In genomic region chr12:123047892-123048291, GRCh38 we compare ENCODE assay signal across 7 cellular contexts.
A peak's percentile ranks its signal among the peaks of the same experiment; 100 is the strongest.
DNase-seq lines count a peak whose midpoint lies in the region; ATAC-seq and TF ChIP-seq lines count a peak whose summit lies in the region.
"Not testable (repeated sequence)": the region's sequence is repeated elsewhere in the genome, so short reads cannot be mapped to it uniquely, and the experiment has no call there.

No MANE protein-coding gene starts in this region.

- H2AFZ ChIP-seq in mesenchymal stem cell (ENCODE audit: low read depth, low read length): not testable (repeated sequence)

- H3K79me1 ChIP-seq in mesenchymal stem cell (replicated peaks; ENCODE audit: low read length, poor library complexity, severe bottlenecking): peaks cover 18% of the 10 kb centered on the region

- not testable (repeated sequence) for TF ChIP-seq RAD21 in Ishikawa (IDR thresholded peaks at IDR 0.05; ENCODE audit: low read depth)

- H3K27me3 ChIP-seq in mesenchymal stem cell (ENCODE audit: control insufficient read depth in 1 of 2, insufficient read depth in 1 of 2, low read length in 2 of 2): not testable (repeated sequence)

- H2BK120ac ChIP-seq in mesenchymal stem cell (ENCODE audit: low read depth, low read length): not testable (repeated sequence)

- peak overlapping the region; percentile 57 for H3K27ac Mint-ChIP-seq in activated CD8-positive, alpha-beta T cell treated with anti-CD3 and anti-CD28 coated beads for 36 hours
- peak overlapping the region; percentile 31 for H3K27ac Mint-ChIP-seq in activated naive CD8-positive, alpha-beta T cell treated with anti-CD3 and anti-CD28 coated beads, Interleukin-2, amount 10 ng/mL, durations not matched to agents 7 days and 5 days
- H3K27ac Mint-ChIP-seq in stimulated activated naive CD8-positive, alpha-beta T cell treated with anti-CD3 and anti-CD28 coated beads, Interleukin-15, Interleukin-2, amounts not matched to agents 100 ng/mL and 50 ng/mL, for 24 hours: peak overlapping the region; percentile 47

- not testable (repeated sequence) for TF ChIP-seq EP300 in Ishikawa (IDR thresholded peaks at IDR 0.05; ENCODE audit: borderline replicate concordance)

- in situ Hi-C loops in Caki2 (cut with HindIII; ENCODE audit: low pct_unique_long_range_greater_than_20kb, low sequenced_read_pairs): loop anchor here (25.0 kb wide), 1 partner anchor 189 kb away; the partner anchor contains the start of genes MPHOSPH9 and MTRFR

- not testable (repeated sequence) for H3K4me2 ChIP-seq in mesenchymal stem cell (ENCODE audit: low read length, poor library complexity, severe bottlenecking)

- peaks cover 13% of the 10 kb centered on the region for H3K4me1 ChIP-seq in mesenchymal stem cell (ENCODE audit: control insufficient read depth, insufficient read depth, low read depth, low read length)

- H2BK5ac ChIP-seq in mesenchymal stem cell (ENCODE audit: low read depth, low read length, poor library complexity, severe bottlenecking): not testable (repeated sequence)

- H2BK15ac ChIP-seq in mesenchymal stem cell (ENCODE audit: low read depth, poor library complexity, severe bottlenecking): not testable (repeated sequence)

- H2BK12ac ChIP-seq in mesenchymal stem cell (ENCODE audit: low read length in 2 of 2): not testable (repeated sequence)

- peaks cover 50% of the 10 kb centered on the region for H3K4me1 Mint-ChIP-seq in activated CD8-positive, alpha-beta T cell treated with anti-CD3 and anti-CD28 coated beads for 36 hours (ENCODE audit: low read depth)
- peaks cover 36% of the 10 kb centered on the region for H3K4me1 Mint-ChIP-seq in activated naive CD8-positive, alpha-beta T cell treated with anti-CD3 and anti-CD28 coated beads, Interleukin-2, amount 10 ng/mL, durations not matched to agents 7 days and 5 days
- H3K4me1 Mint-ChIP-seq in stimulated activated naive CD8-positive, alpha-beta T cell treated with anti-CD3 and anti-CD28 coated beads, Interleukin-15, Interleukin-2, amounts not matched to agents 100 ng/mL and 50 ng/mL, for 24 hours (ENCODE audit: low read depth): peaks cover 50% of the 10 kb centered on the region

- intact Hi-C loops in activated CD8-positive, alpha-beta T cell treated with anti-CD3 and anti-CD28 coated beads for 36 hours (cut with micrococcal nuclease): loop anchor here (5.0 to 10.0 kb wide), 2 partner anchors 104 to 187 kb away; partner anchors contain the start of genes MPHOSPH9, MTRFR and PITPNM2

- ATAC-seq in activated CD8-positive, alpha-beta T cell treated with anti-CD3 and anti-CD28 coated beads for 36 hours; activated naive CD8-positive, alpha-beta T cell treated with anti-CD3 and anti-CD28 coated beads, Interleukin-2, amount 10 ng/mL, durations not matched to agents 7 days and 5 days (ENCODE audit: low read depth): not testable (repeated sequence)

- WGBS in mesenchymal stem cell: 100% methylated on average over 2 of the region's 3 CpGs

- not testable (repeated sequence) for H3K4ac ChIP-seq in mesenchymal stem cell (ENCODE audit: low read depth in 1 of 2, low read length in 2 of 2)

- DNase-seq in Caki2 (ENCODE audit: low read depth): peak; percentile 18
- not testable (repeated sequence) for DNase-seq in activated CD8-positive, alpha-beta T cell treated with anti-CD3 and anti-CD28 coated beads for 36 hours; activated naive CD8-positive, alpha-beta T cell treated with anti-CD3 and anti-CD28 coated beads, Interleukin-2, amount 10 ng/mL, durations not matched to agents 7 days and 5 days
- peak; percentile 7 for DNase-seq in fibroblast of mammary gland (ENCODE audit: low read depth)
- DNase-seq in mesenchymal stem cell: peak; percentile 48

- H4K8ac ChIP-seq in mesenchymal stem cell (ENCODE audit: low read length): not testable (repeated sequence)

- not testable (repeated sequence) for H3K36me3 ChIP-seq in mesenchymal stem cell (ENCODE audit: control insufficient read depth in 1 of 2, insufficient read depth in 2 of 2, low read depth in 1 of 2, low read length in 2 of 2)

- not testable (repeated sequence) for H3K4me3 ChIP-seq in fibroblast of mammary gland (ENCODE audit: control insufficient read depth, low read depth, low read length); mesenchymal stem cell (ENCODE audit: insufficient read depth in 1 of 2, low read depth in 1 of 2, low read length in 2 of 2)

- H3K9ac ChIP-seq in mesenchymal stem cell (ENCODE audit: low read length): not testable (repeated sequence)

- H3K9me3 Mint-ChIP-seq in activated CD8-positive, alpha-beta T cell treated with anti-CD3 and anti-CD28 coated beads for 36 hours; activated naive CD8-positive, alpha-beta T cell treated with anti-CD3 and anti-CD28 coated beads, Interleukin-2, amount 10 ng/mL, durations not matched to agents 7 days and 5 days; stimulated activated naive CD8-positive, alpha-beta T cell treated with anti-CD3 and anti-CD28 coated beads, Interleukin-15, Interleukin-2, amounts not matched to agents 100 ng/mL and 50 ng/mL, for 24 hours: not testable (repeated sequence)

- POLR2A ChIA-PET in activated CD8-positive, alpha-beta T cell treated with anti-CD3 and anti-CD28 coated beads for 36 hours (lab: Charles Lee): interaction anchor here (1.5 kb wide), 1 partner anchor 23 kb away, joined by 4 read pairs; no protein-coding TSS in a partner anchor
- POLR2A ChIA-PET in activated naive CD8-positive, alpha-beta T cell treated with anti-CD3 and anti-CD28 coated beads, Interleukin-2, amount 10 ng/mL, durations not matched to agents 7 days and 5 days (lab: Charles Lee): not testable (repeated sequence)

- H3K9me3 ChIP-seq in mesenchymal stem cell (ENCODE audit: control insufficient read depth, low read length): not testable (repeated sequence)

- H2AK5ac ChIP-seq in mesenchymal stem cell (ENCODE audit: low read length, severe bottlenecking): not testable (repeated sequence)

- H3K27me3 Mint-ChIP-seq in activated CD8-positive, alpha-beta T cell treated with anti-CD3 and anti-CD28 coated beads for 36 hours; activated naive CD8-positive, alpha-beta T cell treated with anti-CD3 and anti-CD28 coated beads, Interleukin-2, amount 10 ng/mL, durations not matched to agents 7 days and 5 days; stimulated activated naive CD8-positive, alpha-beta T cell treated with anti-CD3 and anti-CD28 coated beads, Interleukin-15, Interleukin-2, amounts not matched to agents 100 ng/mL and 50 ng/mL, for 24 hours: not testable (repeated sequence)

- not testable (repeated sequence) for TF ChIP-seq CTCF in activated CD8-positive, alpha-beta T cell treated with anti-CD3 and anti-CD28 coated beads for 36 hours (IDR thresholded peaks at IDR 0.05); fibroblast of mammary gland (conservative IDR thresholded peaks at IDR 0.05; ENCODE audit: control insufficient read depth, insufficient read depth, low read depth, low read length)

- not testable (repeated sequence) for H3K18ac ChIP-seq in mesenchymal stem cell (ENCODE audit: low read depth in 1 of 2, low read length in 2 of 2)

- CTCF ChIA-PET in activated CD8-positive, alpha-beta T cell treated with anti-CD3 and anti-CD28 coated beads for 36 hours (lab: Charles Lee): interaction anchor here (6.5 kb wide), 1 partner anchor 190 kb away, joined by 43 read pairs; no protein-coding TSS in a partner anchor

- not testable (repeated sequence) for H3K23ac ChIP-seq in mesenchymal stem cell (ENCODE audit: low read length in 2 of 2)

- H3K14ac ChIP-seq in mesenchymal stem cell (ENCODE audit: low read length in 2 of 2): not testable (repeated sequence)

- not testable (repeated sequence) for H3K36me3 Mint-ChIP-seq in activated CD8-positive, alpha-beta T cell treated with anti-CD3 and anti-CD28 coated beads for 36 hours (ENCODE audit: low read depth); activated naive CD8-positive, alpha-beta T cell treated with anti-CD3 and anti-CD28 coated beads, Interleukin-2, amount 10 ng/mL, durations not matched to agents 7 days and 5 days; stimulated activated naive CD8-positive, alpha-beta T cell treated with anti-CD3 and anti-CD28 coated beads, Interleukin-15, Interleukin-2, amounts not matched to agents 100 ng/mL and 50 ng/mL, for 24 hours (ENCODE audit: low read depth)

- H3K4me3 Mint-ChIP-seq in activated CD8-positive, alpha-beta T cell treated with anti-CD3 and anti-CD28 coated beads for 36 hours; activated naive CD8-positive, alpha-beta T cell treated with anti-CD3 and anti-CD28 coated beads, Interleukin-2, amount 10 ng/mL, durations not matched to agents 7 days and 5 days; stimulated activated naive CD8-positive, alpha-beta T cell treated with anti-CD3 and anti-CD28 coated beads, Interleukin-15, Interleukin-2, amounts not matched to agents 100 ng/mL and 50 ng/mL, for 24 hours: not testable (repeated sequence)

- not testable (repeated sequence) for H4K91ac ChIP-seq in mesenchymal stem cell (ENCODE audit: low read length)

- H3K27ac ChIP-seq in mesenchymal stem cell (ENCODE audit: low read length, poor library complexity, severe bottlenecking): not testable (repeated sequence)

TF ChIP-seq in Ishikawa, 13 proteins besides CTCF, POLR2A, EP300 and RAD21:
- 0 out of 2 replicates have a peak, but pooled peaks have one; percentile 7 for TF ChIP-seq CEBPB (IDR thresholded peaks at IDR 0.05)
TF ChIP-seq in Ishikawa: peak in this region for 1; not testable (repeated sequence) for 12.
